8 cellular contexts compared by ENCODE assay signal in the genomic region with DNA sequence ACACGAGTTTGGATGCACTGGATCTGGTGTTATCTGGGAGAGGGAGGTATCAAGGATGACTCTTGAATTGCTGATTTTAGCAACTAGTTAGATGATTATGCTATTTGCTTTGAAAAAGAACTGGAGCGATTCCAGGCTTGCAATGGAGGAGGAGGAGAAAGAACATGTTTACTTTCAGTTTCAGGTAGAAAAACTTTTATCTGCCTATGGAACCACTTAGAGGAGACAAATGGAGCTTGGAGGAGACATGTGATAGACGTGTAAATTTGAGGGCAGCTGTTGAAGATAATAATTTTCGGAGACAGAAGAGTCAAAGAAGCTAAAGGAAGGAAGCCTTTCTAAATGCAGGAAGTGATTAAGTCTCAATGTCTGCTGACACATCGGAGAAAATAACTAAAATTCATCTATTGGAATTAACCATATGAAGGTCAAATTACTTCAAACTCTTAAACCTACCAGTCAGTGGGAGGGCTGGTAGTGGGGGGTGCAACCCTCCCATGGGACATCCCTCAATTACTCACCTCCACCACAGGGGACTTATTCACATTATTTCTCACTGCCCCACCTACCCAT. TPM values are rescaled to one million over a fixed set of nuclear protein-coding genes. Genes with fewer than 3 reads are reported as not detected.
A peak's percentile ranks its signal among the peaks of the same experiment; 100 is the strongest.
DNase-seq lines count a peak whose midpoint lies in the region; ATAC-seq, FAIRE-seq and TF ChIP-seq lines count a peak whose summit lies in the region.

No MANE protein-coding gene starts in this region.

- H3K4me3 ChIP-seq in BLaER1 (no peak overlapping the region), lower lobe of right lung (peak overlapping the region; percentile 47)

- no peaks in the 10 kb centered on the region for H3K27me3 ChIP-seq in BLaER1
- no peaks in the 10 kb centered on the region for H3K27me3 ChIP-seq in lower lobe of right lung (ENCODE audit: low read depth)

- H3K36me3 ChIP-seq in BLaER1 (no peaks in the 10 kb centered on the region), lower lobe of right lung (no peaks in the 10 kb centered on the region)

- H3K4me2 ChIP-seq in BLaER1 = peak overlapping the region; percentile 63

- peak overlapping the region; percentile 42 for H3K27ac Mint-ChIP-seq in activated naive CD8-positive, alpha-beta T cell

- H3K4me3 Mint-ChIP-seq in activated naive CD8-positive, alpha-beta T cell = peak overlapping the region; percentile 73

- TF ChIP-seq CTCF in lower lobe of right lung (IDR thresholded peaks at IDR 0.05) = no peak

- H3K4me1 ChIP-seq in BLaER1 (peaks cover 9% of the 10 kb centered on the region), lower lobe of right lung (peaks cover 5% of the 10 kb centered on the region)

- H3K27ac ChIP-seq in BLaER1 (no peak overlapping the region), lower lobe of right lung (no peak overlapping the region)

- no peaks in the 10 kb centered on the region for H3K9me3 Mint-ChIP-seq in activated naive CD8-positive, alpha-beta T cell (ENCODE audit: low read depth)

- no peaks in the 10 kb centered on the region for H3K27me3 Mint-ChIP-seq in activated naive CD8-positive, alpha-beta T cell

- no peak overlapping the region for H3K9ac ChIP-seq in BLaER1

- peak; percentile 24 for DNase-seq in KG1 (lab: John Stamatoyannopoulos, UW)
- no peak for DNase-seq in lower lobe of right lung
- peak; percentile 52 for DNase-seq in urothelium cell line (ENCODE audit: low spot score)
- DNase-seq in MV-4-11 (lab: John Stamatoyannopoulos, UW) = no peak

- FAIRE-seq in urothelium cell line (lab: Jason Lieb, UNC) = peak; percentile 50

- peaks cover 17% of the 10 kb centered on the region for H3K4me1 Mint-ChIP-seq in activated naive CD8-positive, alpha-beta T cell (ENCODE audit: low read depth)

- intact Hi-C loops in lower lobe of right lung (cut with DNase I) = no loop called here

- H4K20me1 ChIP-seq in BLaER1 = no peaks in the 10 kb centered on the region

- no peaks in the 10 kb centered on the region for H3K36me3 Mint-ChIP-seq in activated naive CD8-positive, alpha-beta T cell

- H3K9me3 ChIP-seq in BLaER1 = no peaks in the 10 kb centered on the region
- no peaks in the 10 kb centered on the region for H3K9me3 ChIP-seq in lower lobe of right lung

- ATAC-seq in lower lobe of right lung (peak in 1 of 2 donors; percentile 26), GM21529 (IDR thresholded peaks at IDR 0.05; ENCODE audit: unreplicated experiment) (no peak), GM18861 (IDR thresholded peaks at IDR 0.05; ENCODE audit: unreplicated experiment) (no peak)

RNA-seq across cellular contexts. Expression of a gene that starts 56.4 kb away (rescaled TPM):
- total RNA-seq in lower lobe of right lung = 32.1 TPM

Comparison
In these comparisons a context has a peak if more than half of its experiments do, and no peak if none do; other contexts are left out.
1. DNase-seq: peak in KG1 (single experiment) and urothelium cell line (single experiment); none in lower lobe of right lung (single experiment) and MV-4-11 (single experiment).